In genomic region chr16:20740901-20741491, GRCh38 we compare ENCODE assay signal across 8 cellular contexts. TPM values are rescaled to one million over a fixed set of nuclear protein-coding genes. Genes with fewer than 3 reads are reported as not detected.
DNase-seq lines count a peak whose midpoint lies in the region; ATAC-seq, FAIRE-seq and TF ChIP-seq lines count a peak whose summit lies in the region.

No MANE protein-coding gene starts in this region.

- peak overlapping the region; percentile 70 to 96 for H3K4me3 ChIP-seq in kidney (ENCODE audit: low read length in 2 of 2)

- H3K9me3 ChIP-seq in kidney (ENCODE audit: control insufficient read depth in 1 of 2, low read length in 2 of 2) = no peaks in the 10 kb centered on the region

- H3K27ac ChIP-seq in kidney (ENCODE audit: low read depth in 2 of 2, low read length in 2 of 2) = peak overlapping the region; percentile 71 to 99

- no peak for FAIRE-seq in kidney (lab: Jason Lieb, UNC)

- H3K4me3 Mint-ChIP-seq in central memory CD8-positive, alpha-beta T cell = peak overlapping the region; percentile 92

- no peaks in the 10 kb centered on the region for H3K27me3 Mint-ChIP-seq in central memory CD8-positive, alpha-beta T cell

- DNase-seq in AG08396 (ENCODE audit: low spot score) (peak; percentile 94), NCI-H345 treated with DMSO at 0.1 percent for 48 hours (lab: John Stamatoyannopoulos, UW; ENCODE audit: unreplicated experiment) (peak; percentile 69), kidney (peak; percentile 95)
- DNase-seq in activated CD4-positive, CD25-positive, alpha-beta regulatory T cell treated with anti-CD3 and anti-CD28 coated beads, Interleukin-2, amount 50 U/mL, for 72 hours = peak; percentile 90
- peak; percentile 84 to 88 for DNase-seq in central memory CD8-positive, alpha-beta T cell (ENCODE audit: low spot score in 2 of 2)
- peak; percentile 92 for DNase-seq in stimulated activated CD4-positive, alpha-beta T cell treated with anti-CD3 and anti-CD28 coated beads, Interleukin-15, amount 100 ng/mL, for 24 hours

- ATAC-seq in GM18907 (IDR thresholded peaks at IDR 0.05; ENCODE audit: unreplicated experiment) (peak; percentile 81), HG03135 (IDR thresholded peaks at IDR 0.05; ENCODE audit: unreplicated experiment) (peak; percentile 85)
- peak; percentile 87 for ATAC-seq in central memory CD8-positive, alpha-beta T cell (replicated peaks; ENCODE audit: extremely low read depth, poor library complexity, severe bottlenecking)

- H3K9me3 Mint-ChIP-seq in central memory CD8-positive, alpha-beta T cell = no peaks in the 10 kb centered on the region

- peak overlapping the region; percentile 84 to 97 for H3K9ac ChIP-seq in kidney (ENCODE audit: low read length in 2 of 2)

- peaks cover 32% of the 10 kb centered on the region for H3K36me3 Mint-ChIP-seq in central memory CD8-positive, alpha-beta T cell (ENCODE audit: insufficient read depth)

- peaks cover 16% of the 10 kb centered on the region for H3K4me1 Mint-ChIP-seq in central memory CD8-positive, alpha-beta T cell

- peaks cover 15 to 21% of the 10 kb centered on the region in 2 donors for H3K36me3 ChIP-seq in kidney (ENCODE audit: control insufficient read depth in 1 of 2, insufficient read depth in 2 of 2, low read length in 2 of 2)

- intact Hi-C loops in kidney (cut with DNase I) = no loop called here

- TF ChIP-seq CTCF in kidney (IDR thresholded peaks at IDR 0.05; ENCODE audit: borderline replicate concordance, extremely low read depth, insufficient read depth) = no peak

- H3K4me1 ChIP-seq in kidney (ENCODE audit: control insufficient read depth in 1 of 2, insufficient read depth in 1 of 2, low read depth in 1 of 2, low read length in 2 of 2) = peaks cover 7 to 13% of the 10 kb centered on the region in 2 donors

- peak overlapping the region; percentile 93 for H3K27ac Mint-ChIP-seq in central memory CD8-positive, alpha-beta T cell (ENCODE audit: low read depth)

RNA-seq across cellular contexts. Expression of gene THUMPD1, which starts 0.6 kb away (rescaled TPM):
- 45.8 TPM for total RNA-seq in kidney
- polyA plus RNA-seq in kidney (ENCODE audit: insufficient read depth, low read depth, low replicate concordance) = 16.8 TPM

RNA-seq across cellular contexts. Expression of gene ACSM3, which starts 22.8 kb away (rescaled TPM):
- total RNA-seq in kidney = 31.5 TPM
- 139 TPM for polyA plus RNA-seq in kidney (ENCODE audit: insufficient read depth, low read depth, low replicate concordance)

RNA-seq across cellular contexts. Expression of gene ACSM1, which starts 43.5 kb away (rescaled TPM):
- 2.2 TPM for total RNA-seq in kidney
- polyA plus RNA-seq in kidney (ENCODE audit: insufficient read depth, low read depth, low replicate concordance) = 1.1 TPM

Comparison
In these comparisons a context has a peak if more than half of its experiments do, and no peak if none do; other contexts are left out.
1. Peak in every context shown above with its lines: DNase-seq, ATAC-seq, H3K4me3 ChIP-seq and H3K27ac ChIP-seq.